ENCODE assay signal across 10 cellular contexts in the genomic region with DNA sequence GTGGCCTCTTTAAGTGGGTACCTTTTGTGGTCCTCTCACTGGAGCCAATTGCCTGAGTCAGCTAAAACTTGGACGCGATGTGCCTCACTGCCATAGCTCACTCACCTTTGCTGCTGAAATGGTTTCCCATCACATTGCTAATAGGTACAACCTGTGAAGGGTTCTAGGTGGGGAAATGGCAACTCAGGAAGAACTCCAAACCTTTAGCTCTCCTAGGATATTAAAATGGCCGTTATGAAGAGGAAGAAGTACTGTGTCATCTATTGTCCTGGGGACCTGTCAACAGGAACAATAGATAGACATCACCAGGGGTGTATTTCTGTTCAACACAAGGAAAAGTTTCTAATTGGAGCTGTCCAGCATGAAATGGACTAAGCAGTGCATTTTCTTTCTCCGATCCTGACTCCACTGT. TPM values are rescaled to one million over a fixed set of nuclear protein-coding genes. Genes with fewer than 3 reads are reported as not detected.
DNase-seq lines count a peak whose midpoint lies in the region; ATAC-seq and TF ChIP-seq lines count a peak whose summit lies in the region.
"Had no signal": no experiment of that assay in that cellular context is flagged by ENCODE, and none has a peak within 500 bp of the region (broad histone marks: within the 10 kb centered on the region; RNA-seq: fewer than 3 reads in every experiment).

No MANE protein-coding gene starts in this region.

- H3K36me3 ChIP-seq in Caco-2 (ENCODE audit: control insufficient read depth, insufficient read depth, low read length) = no peaks in the 10 kb centered on the region
- H3K36me3 ChIP-seq in osteoblast (ENCODE audit: insufficient read depth, low read length) = peaks cover 21% of the 10 kb centered on the region
- H3K36me3 ChIP-seq in body of pancreas (replicated peaks in 1 of 2; ENCODE audit: insufficient read depth in 1 of 2, low read depth in 2 of 2) = peaks cover 0 to 14% of the 10 kb centered on the region in 2 donors

- peaks cover under 1% of the 10 kb centered on the region for H3K36me3 Mint-ChIP-seq in Caco-2 (ENCODE audit: insufficient read depth, unreplicated experiment)

- TF ChIP-seq POLR2A in body of pancreas (IDR thresholded peaks at IDR 0.05) = no peak

- H3K4me1 ChIP-seq in Caco-2 (peaks cover 14% of the 10 kb centered on the region), osteoblast (ENCODE audit: insufficient read depth, low read length) (peaks cover 29% of the 10 kb centered on the region), body of pancreas (peaks cover 26% of the 10 kb centered on the region)

- BruUV-seq in Caco-2 (replicated peaks; lab: Mats Ljungman, UMichigan) = no TSS peak

- peaks cover 19% of the 10 kb centered on the region for H3K4me1 Mint-ChIP-seq in Caco-2 (ENCODE audit: low read depth, unreplicated experiment)

- DNase-seq in Caco-2 (no peak), epithelial cell of proximal tubule (ENCODE audit: low read depth) (no peak), osteoblast (ENCODE audit: insufficient read length, low spot score, missing footprints) (no peak), cortex of kidney (lab: John Stamatoyannopoulos, UW) (no peak), body of pancreas (no peak), hepatic stellate cell (ENCODE audit: low spot score) (no peak)
- DNase-seq: NCI-H2227 treated with DMSO at 0.1 percent for 48 hours had no signal

- no peak for TF ChIP-seq CTCF in Caco-2 (IDR thresholded peaks at IDR 0.05; ENCODE audit: insufficient read depth in 1 of 2, low read depth in 1 of 2, low read length in 1 of 2, severe bottlenecking in 1 of 2, unreplicated experiment in 1 of 2)
- TF ChIP-seq CTCF in epithelial cell of proximal tubule (conservative IDR thresholded peaks at IDR 0.05; ENCODE audit: low read depth, low read length) = no peak
- no peak for TF ChIP-seq CTCF in osteoblast (IDR thresholded peaks at IDR 0.05; ENCODE audit: extremely low read depth, low read depth, low read length)
- TF ChIP-seq CTCF in body of pancreas (IDR thresholded peaks at IDR 0.05) = no peak

- no peaks in the 10 kb centered on the region for H3K9me3 Mint-ChIP-seq in Caco-2 (ENCODE audit: unreplicated experiment)

- no peak overlapping the region for H2AFZ ChIP-seq in osteoblast (ENCODE audit: low read length)

- no peaks in the 10 kb centered on the region for H3K27me3 Mint-ChIP-seq in Caco-2 (ENCODE audit: insufficient read depth, unreplicated experiment)

- WGBS in body of pancreas, 2 donors = 69 to 73% methylated on average over 4 of the region's 4 CpGs

- H3K27ac ChIP-seq in osteoblast (ENCODE audit: low read depth, low read length) (peak overlapping the region; percentile 91), body of pancreas (peak overlapping the region in 2 of 4 donors; percentile 97 to 98)

- peaks cover 57% of the 10 kb centered on the region for H3K79me2 ChIP-seq in osteoblast (ENCODE audit: insufficient read depth, low read length)

- peak overlapping the region; percentile 77 for H3K4me3 Mint-ChIP-seq in Caco-2 (ENCODE audit: unreplicated experiment)

- H3K27me3 ChIP-seq in Caco-2 (replicated peaks; ENCODE audit: control insufficient read depth, insufficient read depth, low read length) (no peaks in the 10 kb centered on the region), osteoblast (ENCODE audit: insufficient read depth, low read length) (no peaks in the 10 kb centered on the region), body of pancreas (no peaks in the 10 kb centered on the region)

- H3K27ac Mint-ChIP-seq in Caco-2 (ENCODE audit: unreplicated experiment) = no peak overlapping the region

- H3K4me3 ChIP-seq in Caco-2 (ENCODE audit: low read depth, low read length) (peak overlapping the region; percentile 66; the same call in 1 of the 2 replicates), epithelial cell of proximal tubule (ENCODE audit: low read depth, low read length) (peak overlapping the region; percentile 97), osteoblast (ENCODE audit: insufficient read depth, low read length) (peak overlapping the region; percentile 91), body of pancreas (no peak overlapping the region)

- ATAC-seq in body of pancreas (no peak), HG02642 (IDR thresholded peaks at IDR 0.05; ENCODE audit: poor library complexity, unreplicated experiment) (no peak)

- CTCF ChIA-PET in Caco-2 (lab: Charles Lee) = no interaction called here

- no peaks in the 10 kb centered on the region for H4K20me1 ChIP-seq in osteoblast (ENCODE audit: insufficient read depth, low read length)

- POLR2A ChIA-PET in Caco-2 (lab: Charles Lee) = interaction anchor here (0.5 kb wide), 1 partner anchor 360 kb away, joined by 5 read pairs; no protein-coding TSS in a partner anchor

- H3K4me2 ChIP-seq in osteoblast (ENCODE audit: insufficient read depth, low read length) = peak overlapping the region; percentile 91

- H3K9me3 ChIP-seq in Caco-2 (no peaks in the 10 kb centered on the region), osteoblast (ENCODE audit: low read depth, low read length) (no peaks in the 10 kb centered on the region), body of pancreas (no peaks in the 10 kb centered on the region)

- intact Hi-C loops in Caco-2 (cut with micrococcal nuclease; ENCODE audit: unreplicated experiment) (no loop called here), body of pancreas (cut with DNase I) (no loop called here)

TF ChIP-seq in PFSK-1, 5 proteins besides CTCF, POLR2A, EP300 and RAD21:
- TF ChIP-seq, protein P1, sequence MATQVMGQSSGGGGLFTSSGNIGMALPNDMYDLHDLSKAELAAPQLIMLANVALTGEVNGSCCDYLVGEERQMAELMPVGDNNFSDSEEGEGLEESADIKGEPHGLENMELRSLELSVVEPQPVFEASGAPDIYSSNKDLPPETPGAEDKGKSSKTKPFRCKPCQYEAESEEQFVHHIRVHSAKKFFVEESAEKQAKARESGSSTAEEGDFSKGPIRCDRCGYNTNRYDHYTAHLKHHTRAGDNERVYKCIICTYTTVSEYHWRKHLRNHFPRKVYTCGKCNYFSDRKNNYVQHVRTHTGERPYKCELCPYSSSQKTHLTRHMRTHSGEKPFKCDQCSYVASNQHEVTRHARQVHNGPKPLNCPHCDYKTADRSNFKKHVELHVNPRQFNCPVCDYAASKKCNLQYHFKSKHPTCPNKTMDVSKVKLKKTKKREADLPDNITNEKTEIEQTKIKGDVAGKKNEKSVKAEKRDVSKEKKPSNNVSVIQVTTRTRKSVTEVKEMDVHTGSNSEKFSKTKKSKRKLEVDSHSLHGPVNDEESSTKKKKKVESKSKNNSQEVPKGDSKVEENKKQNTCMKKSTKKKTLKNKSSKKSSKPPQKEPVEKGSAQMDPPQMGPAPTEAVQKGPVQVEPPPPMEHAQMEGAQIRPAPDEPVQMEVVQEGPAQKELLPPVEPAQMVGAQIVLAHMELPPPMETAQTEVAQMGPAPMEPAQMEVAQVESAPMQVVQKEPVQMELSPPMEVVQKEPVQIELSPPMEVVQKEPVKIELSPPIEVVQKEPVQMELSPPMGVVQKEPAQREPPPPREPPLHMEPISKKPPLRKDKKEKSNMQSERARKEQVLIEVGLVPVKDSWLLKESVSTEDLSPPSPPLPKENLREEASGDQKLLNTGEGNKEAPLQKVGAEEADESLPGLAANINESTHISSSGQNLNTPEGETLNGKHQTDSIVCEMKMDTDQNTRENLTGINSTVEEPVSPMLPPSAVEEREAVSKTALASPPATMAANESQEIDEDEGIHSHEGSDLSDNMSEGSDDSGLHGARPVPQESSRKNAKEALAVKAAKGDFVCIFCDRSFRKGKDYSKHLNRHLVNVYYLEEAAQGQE (IDR thresholded peaks at IDR 0.05; ENCODE audit: insufficient read depth in 1 of 2, low read depth in 2 of 2, low read length in 2 of 2) = peak; percentile 59 to 84
- TF ChIP-seq SIN3A (IDR thresholded peaks at IDR 0.05; ENCODE audit: borderline replicate concordance, insufficient read depth, low read length) = no peak

RNA-seq across cellular contexts. Expression of a gene that starts 1.2 kb away (rescaled TPM):
- total RNA-seq in Caco-2 (2022) (21.1 and 21.2 TPM in 2 replicates), epithelial cell of proximal tubule (31.5 and 53.8 TPM in 2 replicates), osteoblast (75.1 and 76.7 TPM in 2 replicates), body of pancreas (10 to 100 TPM; 73.5 to 86.4 TPM)
- 17.9 TPM for polyA plus RNA-seq in PFSK-1 (2012; ENCODE audit: insufficient read length, low read depth)

RNA-seq across cellular contexts. Expression of a gene that starts 5.3 kb away (rescaled TPM):
- 5.2 TPM in 2 replicates for total RNA-seq in Caco-2 (2022)
- 3.1 TPM for polyA plus RNA-seq in PFSK-1 (2012; ENCODE audit: insufficient read length, low read depth)
- total RNA-seq in epithelial cell of proximal tubule = 6.0 and 6.2 TPM in 2 replicates
- 7.6 and 8.5 TPM in 2 replicates for total RNA-seq in osteoblast
- 1 to 10 TPM; 3.9 to 7.3 TPM for total RNA-seq in body of pancreas

RNA-seq across cellular contexts. Expression of a gene that starts 40.9 kb away (rescaled TPM):
- total RNA-seq in Caco-2 (2022) = 0.27 TPM in 1 of 2 replicates, not detected in the other
- polyA plus RNA-seq in PFSK-1 (2012; ENCODE audit: insufficient read length, low read depth) = 0.58 TPM
- 0.17 and 0.43 TPM in 2 replicates for total RNA-seq in epithelial cell of proximal tubule
- total RNA-seq in osteoblast = 0.29 and 0.72 TPM in 2 replicates
- total RNA-seq in body of pancreas = under 1 TPM in 1 of 2 donors, not detected in 1; 0.52 TPM
- total RNA-seq: endothelial cell of umbilical vein had no signal

RNA-seq across cellular contexts. Expression of a gene that starts 52.7 kb away (rescaled TPM):
- total RNA-seq in Caco-2 (2022) = 12.4 and 13.3 TPM in 2 replicates
- polyA plus RNA-seq in PFSK-1 (2012; ENCODE audit: insufficient read length, low read depth) = 6.3 TPM
- total RNA-seq in epithelial cell of proximal tubule = 7.7 and 8.2 TPM in 2 replicates
- total RNA-seq in osteoblast = 12.3 and 12.7 TPM in 2 replicates
- 1 to 10 TPM; 3.3 to 4.7 TPM for total RNA-seq in body of pancreas

RNA-seq across cellular contexts. Expression of a gene that starts 57.1 kb away (rescaled TPM):
- total RNA-seq in Caco-2 (2022) = 29.6 and 31.8 TPM in 2 replicates
- 13.4 TPM for polyA plus RNA-seq in PFSK-1 (2012; ENCODE audit: insufficient read length, low read depth)
- 14.7 and 15.7 TPM in 2 replicates for total RNA-seq in epithelial cell of proximal tubule
- total RNA-seq in osteoblast = 32.1 and 34.7 TPM in 2 replicates
- total RNA-seq in body of pancreas = 10 to 100 TPM; 18.7 to 21.4 TPM

Comparison
In these comparisons a context has a peak if more than half of its experiments do, and no peak if none do; other contexts are left out.
1. H3K4me3 ChIP-seq: peak in Caco-2 (single experiment), epithelial cell of proximal tubule (single experiment) and osteoblast (single experiment); none in body of pancreas (0 of 2).